In the genomic region with DNA sequence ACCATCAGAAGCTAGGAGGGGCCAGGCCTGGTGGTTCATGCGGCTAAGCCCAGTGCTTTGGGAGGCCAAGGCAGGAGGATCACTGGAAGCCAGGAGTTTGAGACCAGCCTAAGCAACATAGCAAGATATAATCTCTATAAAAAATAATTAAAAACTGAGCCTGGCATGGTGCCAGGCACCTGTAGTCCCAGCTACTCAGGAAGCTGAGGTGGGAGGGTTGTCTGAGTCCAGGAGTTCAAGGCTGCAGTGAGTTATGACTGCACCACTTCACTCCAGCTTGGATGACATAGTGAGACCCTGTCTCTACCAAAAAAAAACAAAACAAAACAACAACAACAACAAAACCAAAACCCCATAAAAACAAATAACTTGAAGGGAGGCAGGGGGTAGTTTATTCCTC, we compare ENCODE assay signal across 35 cellular contexts.
"Had no signal": no experiment of that assay in that cellular context is flagged by ENCODE, and none has a peak within 500 bp of the region (broad histone marks: within the 10 kb centered on the region; RNA-seq: fewer than 3 reads in every experiment).

No MANE protein-coding gene starts in this region.

- H3K27me3 ChIP-seq: MG63 had no signal

- H3K4me3 ChIP-seq: MG63 had no signal

- DNase-seq: Karpas-422, Kasumi-1, MG63, MM.1S, NCI-H1048, NCI-H1092, NCI-H1092 treated with DMSO at 0.1 percent for 48 hours, NCI-H1105, NCI-H1105 treated with DMSO at 0.1 percent for 48 hours, NCI-H1417, NCI-H1417 treated with DMSO at 0.1 percent for 48 hours, NCI-H1436, NCI-H1436 treated with DMSO at 0.1 percent for 48 hours, NCI-H146, NCI-H1694, NCI-H1694 treated with DMSO at 0.1 percent for 48 hours, NCI-H187, NCI-H187 treated with DMSO at 0.1 percent for 48 hours, NCI-H1930, NCI-H2029, NCI-H2029 treated with DMSO at 0.1 percent for 48 hours, NCI-H2081, NCI-H2081 treated with DMSO at 0.1 percent for 48 hours, NCI-H2107, NCI-H2171, NCI-H2171 treated with DMSO at 0.1 percent for 48 hours, NCI-H2227 treated with DMSO at 0.1 percent for 48 hours, NCI-H226, NCI-H345, NCI-H446, NCI-H446 treated with DMSO at 0.1 percent for 48 hours, NCI-H510A, NCI-H510A treated with DMSO at 0.1 percent for 48 hours, NCI-H524, NCI-H524 treated with DMSO at 0.1 percent for 48 hours had no signal

- H3K36me3 ChIP-seq: MG63 had no signal
